25 cellular contexts compared by ENCODE assay signal in genomic region chr5:148372883-148373282, GRCh38. TPM values are rescaled to one million over a fixed set of nuclear protein-coding genes. Genes with fewer than 3 reads are reported as not detected.
"Had no signal": no experiment of that assay in that cellular context is flagged by ENCODE, and none has a peak within 500 bp of the region (broad histone marks: within the 10 kb centered on the region; RNA-seq: fewer than 3 reads in every experiment).

No MANE protein-coding gene starts in this region.

- H3K9me3 ChIP-seq: body of pancreas, colonic mucosa had no signal

- H3K4me3 Mint-ChIP-seq: activated CD4-positive, alpha-beta T cell treated with anti-CD3 and anti-CD28 coated beads, Interleukin-2, amount 10 ng/mL, durations not matched to agents 24 days and 14 days; activated CD8-positive, alpha-beta T cell treated with anti-CD3 and anti-CD28 coated beads for 36 hours; activated naive CD8-positive, alpha-beta T cell treated with anti-CD3 and anti-CD28 coated beads, Interleukin-2, amount 10 ng/mL, durations not matched to agents 7 days and 5 days; activated T-cell treated with anti-CD3 and anti-CD28 coated beads, Interleukin-2, amount 50 U/mL, for 24 hours; central memory CD8-positive, alpha-beta T cell; endodermal cell; natural killer cell; T-cell had no signal

- H3K27ac Mint-ChIP-seq: activated CD4-positive, alpha-beta T cell treated with anti-CD3 and anti-CD28 coated beads, Interleukin-2, amount 10 ng/mL, durations not matched to agents 24 days and 14 days; activated CD8-positive, alpha-beta T cell treated with anti-CD3 and anti-CD28 coated beads for 36 hours; activated naive CD8-positive, alpha-beta T cell treated with anti-CD3 and anti-CD28 coated beads, Interleukin-2, amount 10 ng/mL, durations not matched to agents 7 days and 5 days; activated T-cell treated with anti-CD3 and anti-CD28 coated beads, Interleukin-2, amount 50 U/mL, for 24 hours; activated T-helper 2 cell treated with anti-CD3 and anti-CD28 coated beads, Interferon-gamma antibody, Interleukin-2, Interleukin-4, amounts not matched to agents 10 μg/mL and 5 μg/mL and 100 μg/mL, durations not matched to agents 14 hours and 24 hours and 36 hours; endodermal cell; natural killer cell; T-cell had no signal

- H3K4me1 Mint-ChIP-seq: activated CD4-positive, alpha-beta T cell treated with anti-CD3 and anti-CD28 coated beads, Interleukin-2, amount 10 ng/mL, durations not matched to agents 24 days and 14 days; central memory CD8-positive, alpha-beta T cell; natural killer cell; T-cell had no signal

- DNase-seq: activated CD4-positive, alpha-beta T cell treated with anti-CD3 and anti-CD28 coated beads, Interleukin-2, amount 10 ng/mL, durations not matched to agents 24 days and 14 days; activated CD8-positive, alpha-beta T cell treated with anti-CD3 and anti-CD28 coated beads for 36 hours; activated naive CD4-positive, alpha-beta T cell treated with Interleukin-2 at 50 U/mL for 16 hours; activated naive CD8-positive, alpha-beta T cell treated with anti-CD3 and anti-CD28 coated beads, Interleukin-2, amount 10 ng/mL, durations not matched to agents 7 days and 5 days; activated T-cell treated with anti-CD3 and anti-CD28 coated beads, Interleukin-2, amount 50 U/mL, for 24 hours; body of pancreas; colonic mucosa; endodermal cell; heart right ventricle; mesendoderm; natural killer cell; nucleus accumbens; posterior cingulate gyrus; retina; stimulated activated CD4-positive, alpha-beta T cell treated with anti-CD3 and anti-CD28 coated beads, Interleukin-2, amount 100 ng/mL, for 24 hours; stimulated activated naive CD8-positive, alpha-beta T cell treated with anti-CD3 and anti-CD28 coated beads, Interleukin-15, Interleukin-2, amounts not matched to agents 100 U/mL and 50 U/mL, for 24 hours; substantia nigra; T-cell; T-helper 9 cell; tibial artery had no signal

- H3K4me3 ChIP-seq: body of pancreas, colonic mucosa, gastroesophageal sphincter, heart right ventricle, tibial artery had no signal

- H3K27ac ChIP-seq: body of pancreas, colonic mucosa, gastroesophageal sphincter, heart right ventricle, tibial artery had no signal

- H3K4me1 ChIP-seq: body of pancreas, colonic mucosa, gastroesophageal sphincter, tibial artery had no signal

- H3K9me3 Mint-ChIP-seq: central memory CD8-positive, alpha-beta T cell had no signal

- H3K27me3 Mint-ChIP-seq: activated CD4-positive, alpha-beta T cell treated with anti-CD3 and anti-CD28 coated beads, Interleukin-2, amount 10 ng/mL, durations not matched to agents 24 days and 14 days; activated naive CD8-positive, alpha-beta T cell treated with anti-CD3 and anti-CD28 coated beads, Interleukin-2, amount 10 ng/mL, durations not matched to agents 7 days and 5 days; activated T-cell treated with anti-CD3 and anti-CD28 coated beads, Interleukin-2, amount 50 U/mL, for 24 hours; central memory CD8-positive, alpha-beta T cell; T-cell had no signal

- H3K36me3 ChIP-seq: colonic mucosa, gastroesophageal sphincter, tibial artery had no signal

- ATAC-seq: activated CD8-positive, alpha-beta T cell treated with anti-CD3 and anti-CD28 coated beads for 36 hours; body of pancreas; gastroesophageal sphincter; heart right ventricle; natural killer cell; stimulated activated naive CD8-positive, alpha-beta T cell treated with anti-CD3 and anti-CD28 coated beads, Interleukin-15, Interleukin-2, amounts not matched to agents 100 U/mL and 50 U/mL, for 24 hours; T-cell had no signal

- H3K27me3 ChIP-seq: body of pancreas, colonic mucosa, gastroesophageal sphincter, heart right ventricle, tibial artery had no signal

RNA-seq across cellular contexts. Expression of gene SPINK9, which starts 37.5 kb away (rescaled TPM):
- total RNA-seq: activated CD4-positive, alpha-beta T cell treated with anti-CD3 and anti-CD28 coated beads, Interleukin-2, amount 10 ng/mL, durations not matched to agents 24 days and 14 days; activated CD8-positive, alpha-beta T cell treated with anti-CD3 and anti-CD28 coated beads for 36 hours; activated naive CD8-positive, alpha-beta T cell treated with anti-CD3 and anti-CD28 coated beads, Interleukin-2, amount 10 ng/mL, durations not matched to agents 7 days and 5 days; activated T-helper 2 cell treated with anti-CD3 and anti-CD28 coated beads, Interferon-gamma antibody, Interleukin-2, Interleukin-4, amounts not matched to agents 10 μg/mL and 5 μg/mL and 100 μg/mL, durations not matched to agents 14 hours and 24 hours and 36 hours; body of pancreas; colonic mucosa; endodermal cell; gastroesophageal sphincter; lower leg skin; natural killer cell; T-cell; urinary bladder had no signal
- polyA plus RNA-seq: heart right ventricle, urinary bladder had no signal
